ENCODE assay signal across 14 cellular contexts in the genomic region with DNA sequence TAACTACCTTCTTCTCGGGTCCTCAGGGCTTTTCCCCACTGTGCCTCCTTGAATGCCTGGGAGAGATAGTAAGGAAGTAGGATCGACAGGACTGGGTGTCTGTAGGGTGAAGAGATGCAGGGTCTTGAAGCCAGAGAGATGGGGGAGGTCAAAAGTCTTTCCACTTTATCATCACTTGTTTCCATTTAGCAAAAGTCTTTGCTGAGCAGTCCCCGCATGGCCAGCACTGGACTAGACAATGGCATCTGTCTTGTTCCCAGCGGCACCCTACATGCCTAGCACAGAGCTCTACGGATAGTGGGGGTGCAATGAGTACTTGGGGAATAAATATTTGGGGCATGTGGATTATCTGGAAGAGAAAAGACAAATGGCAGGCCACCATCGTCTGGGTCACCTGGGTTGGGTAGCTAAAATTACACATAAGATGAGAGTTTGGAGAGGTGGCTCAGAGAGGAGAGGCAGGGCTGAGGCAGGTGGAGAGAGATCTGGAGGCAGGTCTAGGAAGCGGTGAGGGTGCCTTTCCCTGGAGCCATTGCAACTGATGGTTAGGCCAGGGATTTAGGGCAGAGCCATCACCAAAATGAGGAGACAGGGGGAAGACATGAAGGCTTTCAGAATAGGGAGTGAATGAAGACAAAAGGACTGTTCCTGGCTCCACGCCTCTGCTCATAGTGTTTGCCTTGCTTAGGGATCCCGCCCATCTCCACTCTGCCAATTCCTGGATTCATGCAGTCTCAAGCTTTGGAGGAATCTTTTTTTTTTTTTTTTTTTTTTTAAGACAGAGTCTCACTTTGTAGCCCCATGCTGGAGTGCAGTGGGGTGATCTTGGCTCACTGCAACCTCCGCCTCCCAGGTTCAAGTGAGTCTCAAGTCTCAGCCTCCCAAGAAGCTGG.
DNase-seq lines count a peak whose midpoint lies in the region; ATAC-seq and TF ChIP-seq lines count a peak whose summit lies in the region.
"Had no signal": no experiment of that assay in that cellular context is flagged by ENCODE, and none has a peak within 500 bp of the region (broad histone marks: within the 10 kb centered on the region; RNA-seq: fewer than 3 reads in every experiment).

No MANE protein-coding gene starts in this region.

- ATAC-seq in GM18519 (IDR thresholded peaks at IDR 0.05; ENCODE audit: low FRiP score, unreplicated experiment) (no peak), HG03520 (IDR thresholded peaks at IDR 0.05; ENCODE audit: unreplicated experiment) (no peak)

- TF ChIP-seq CTCF in PC-9 (conservative IDR thresholded peaks at IDR 0.05) (no peak), fibroblast of pulmonary artery (IDR thresholded peaks at IDR 0.05; ENCODE audit: low read length, missing control alignments) (no peak), osteoblast (IDR thresholded peaks at IDR 0.05; ENCODE audit: extremely low read depth, low read depth, low read length) (no peak)

- CTCF ChIA-PET in PC-9 (lab: Charles Lee) = no interaction called here

- H3K9me3 ChIP-seq in PC-9 (ENCODE audit: insufficient read depth, low read depth) (no peaks in the 10 kb centered on the region), osteoblast (ENCODE audit: low read depth, low read length) (no peaks in the 10 kb centered on the region)

- H3K79me2 ChIP-seq in PC-9 (ENCODE audit: low read depth) (no peaks in the 10 kb centered on the region), osteoblast (ENCODE audit: insufficient read depth, low read length) (no peaks in the 10 kb centered on the region)

- H3K36me3 ChIP-seq in PC-9 (ENCODE audit: low read depth) (no peaks in the 10 kb centered on the region), osteoblast (ENCODE audit: insufficient read depth, low read length) (no peaks in the 10 kb centered on the region)

- intact Hi-C loops in PC-9 (cut with micrococcal nuclease; ENCODE audit: unreplicated experiment) = no loop called here

- H3K4me3 ChIP-seq in PC-9 (no peak overlapping the region), fibroblast of pulmonary artery (replicated peaks; ENCODE audit: low read depth, low read length) (no peak overlapping the region), osteoblast (ENCODE audit: insufficient read depth, low read length) (no peak overlapping the region)

- H3K27me3 ChIP-seq in PC-9 (ENCODE audit: insufficient read depth, low read depth) (no peaks in the 10 kb centered on the region), osteoblast (ENCODE audit: insufficient read depth, low read length) (no peaks in the 10 kb centered on the region)

- POLR2A ChIA-PET in PC-9 (lab: Charles Lee; ENCODE audit: unreplicated experiment) = interaction anchor here (0.5 to 0.7 kb wide), 2 partner anchors 15 to 20 kb away, joined by 3 read pairs; no protein-coding TSS in a partner anchor

- H3K27ac ChIP-seq in PC-9 (no peak overlapping the region), osteoblast (ENCODE audit: low read depth, low read length) (peak overlapping the region; percentile 100)

- 0 out of 2 replicates have a peak, but pooled peaks cover 3% of the 10 kb centered on the region for H3K9me2 ChIP-seq in PC-9 (ENCODE audit: insufficient read depth)

- H3K4me1 ChIP-seq in PC-9 (replicated peaks; ENCODE audit: insufficient read depth) (peaks cover 12% of the 10 kb centered on the region), osteoblast (ENCODE audit: insufficient read depth, low read length) (peaks cover 36% of the 10 kb centered on the region)

- DNase-seq in AG20443 (ENCODE audit: low spot score) (peak; percentile 46), PC-9 (no peak), fibroblast of pulmonary artery (ENCODE audit: low read depth) (peak; percentile 47), osteoblast (ENCODE audit: insufficient read length, low spot score, missing footprints) (peak; percentile 74), T-helper 1 cell (no peak), mesenteric fat pad (ENCODE audit: low spot score) (no peak)
- DNase-seq: activated CD4-positive, alpha-beta memory T cell treated with anti-CD3 and anti-CD28 coated beads, Interleukin-2, amount 10 ng/mL, durations not matched to agents 7 days and 5 days; AML-193; amniotic stem cell; KG1; NCI-H1417; NCI-H345 had no signal

- no TSS peak for BruUV-seq in PC-9 (replicated peaks; lab: Mats Ljungman, UMichigan)

- H3F3A ChIP-seq in PC-9 (ENCODE audit: insufficient read depth, low read depth) = peaks cover 5% of the 10 kb centered on the region; the same call in 1 of the 2 replicates

- H4K20me1 ChIP-seq in PC-9 (ENCODE audit: insufficient read depth) = no peaks in the 10 kb centered on the region
- H4K20me1 ChIP-seq in osteoblast (ENCODE audit: insufficient read depth, low read length) = no peaks in the 10 kb centered on the region

- H2AFZ ChIP-seq in PC-9 (no peak overlapping the region), osteoblast (ENCODE audit: low read length) (no peak overlapping the region)

- H3K4me2 ChIP-seq in PC-9 = peak overlapping the region; percentile 16; the same call in 1 of the 2 replicates
- no peak overlapping the region for H3K4me2 ChIP-seq in osteoblast (ENCODE audit: insufficient read depth, low read length)

Comparison
In these comparisons a context has a peak if more than half of its experiments do, and no peak if none do; other contexts are left out.
1. DNase-seq: peak in AG20443 (single experiment), fibroblast of pulmonary artery (single experiment) and osteoblast (single experiment); none in PC-9 (0 of 2), T-helper 1 cell (0 of 5) and mesenteric fat pad (single experiment).